20 cellular contexts compared by ENCODE assay signal in the genomic region with DNA sequence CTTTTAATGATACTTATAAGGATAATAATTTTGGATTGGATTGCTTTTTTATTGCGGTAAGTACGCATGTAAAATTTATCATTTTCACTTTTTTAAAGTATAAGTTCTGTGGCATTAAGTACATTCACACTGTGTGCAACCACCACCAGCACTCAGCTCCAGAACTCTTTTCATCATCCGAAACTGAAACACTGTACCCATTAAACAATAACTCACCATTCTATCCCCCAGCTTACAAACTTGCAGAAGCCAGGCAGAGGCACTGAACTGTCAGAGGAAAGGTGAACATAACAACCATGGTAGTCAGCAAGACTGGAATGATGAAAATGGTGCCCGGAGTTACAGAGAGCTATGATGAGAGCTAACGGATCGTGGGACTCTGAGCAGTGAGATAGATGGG.
DNase-seq lines count a peak whose midpoint lies in the region; ATAC-seq, FAIRE-seq and TF ChIP-seq lines count a peak whose summit lies in the region.
"Had no signal": no experiment of that assay in that cellular context is flagged by ENCODE, and none has a peak within 500 bp of the region (broad histone marks: within the 10 kb centered on the region; RNA-seq: fewer than 3 reads in every experiment).

No MANE protein-coding gene starts in this region.

- no peaks in the 10 kb centered on the region for H3K27me3 ChIP-seq in MM.1S (replicated peaks; ENCODE audit: insufficient read depth, low read length)
- H3K27me3 ChIP-seq: BLaER1 had no signal

- no peak overlapping the region for H3K9ac ChIP-seq in MM.1S (ENCODE audit: low read length)
- H3K9ac ChIP-seq: BLaER1 had no signal

- no peak overlapping the region for H2AFZ ChIP-seq in MM.1S (ENCODE audit: low read length)

- no peak overlapping the region for H3K4me3 ChIP-seq in MM.1S (ENCODE audit: low read length)
- H3K4me3 ChIP-seq: BLaER1 had no signal

- H3K4me1 ChIP-seq in MM.1S (ENCODE audit: low read length), result no peaks in the 10 kb centered on the region
- H3K4me1 ChIP-seq: BLaER1 had no signal

- no peak for TF ChIP-seq CTCF in MM.1S (IDR thresholded peaks at IDR 0.05; ENCODE audit: low read length)

- H3K27ac ChIP-seq in MM.1S (ENCODE audit: low read length), result no peak overlapping the region
- H3K27ac ChIP-seq: 22Rv1, BLaER1 had no signal

- DNase-seq in MM.1S (peak; percentile 41), 8988T (no peak), activated gamma-delta T cell (lab: John Stamatoyannopoulos, UW) (no peak), RCC 7860 (ENCODE audit: low spot score) (no peak), cerebellar nuclear complex (lab: John Stamatoyannopoulos, UW) (no peak)
- DNase-seq: Calu3; CD4-positive, alpha-beta memory T cell; DMS53; DND-41; EL; H9; KG1 had no signal

- no peaks in the 10 kb centered on the region for H3F3A ChIP-seq in MM.1S (ENCODE audit: insufficient read depth, low read length)

- H3K9me2 ChIP-seq in MM.1S (replicated peaks; ENCODE audit: insufficient read depth, low read length), result no peaks in the 10 kb centered on the region

- no peaks in the 10 kb centered on the region for H4K20me1 ChIP-seq in MM.1S (ENCODE audit: insufficient read depth, low read length)
- H4K20me1 ChIP-seq: BLaER1 had no signal

- no peak for FAIRE-seq in RCC 7860 (lab: Jason Lieb, UNC)
- FAIRE-seq: GM12891, GM19239, H1 had no signal

- peak; percentile 59 for ATAC-seq in GM18867 (IDR thresholded peaks at IDR 0.05; ENCODE audit: unreplicated experiment)
- ATAC-seq in GM19452 (IDR thresholded peaks at IDR 0.05; ENCODE audit: unreplicated experiment), result peak; percentile 64
- ATAC-seq in HG03066 (IDR thresholded peaks at IDR 0.05; ENCODE audit: low read depth, unreplicated experiment), result peak; percentile 47

- no peaks in the 10 kb centered on the region for H3K9me3 ChIP-seq in MM.1S (replicated peaks; ENCODE audit: insufficient read depth, low read length)
- H3K9me3 ChIP-seq: BLaER1 had no signal

- no peaks in the 10 kb centered on the region for H3K79me2 ChIP-seq in MM.1S (ENCODE audit: low read length)

- H3K36me3 ChIP-seq in MM.1S (replicated peaks; ENCODE audit: insufficient read depth, low read length), result no peaks in the 10 kb centered on the region
- H3K36me3 ChIP-seq: BLaER1 had no signal

- no peak overlapping the region for H3K4me2 ChIP-seq in MM.1S (ENCODE audit: low read depth, low read length)
- H3K4me2 ChIP-seq: BLaER1 had no signal
